In the genomic region with DNA sequence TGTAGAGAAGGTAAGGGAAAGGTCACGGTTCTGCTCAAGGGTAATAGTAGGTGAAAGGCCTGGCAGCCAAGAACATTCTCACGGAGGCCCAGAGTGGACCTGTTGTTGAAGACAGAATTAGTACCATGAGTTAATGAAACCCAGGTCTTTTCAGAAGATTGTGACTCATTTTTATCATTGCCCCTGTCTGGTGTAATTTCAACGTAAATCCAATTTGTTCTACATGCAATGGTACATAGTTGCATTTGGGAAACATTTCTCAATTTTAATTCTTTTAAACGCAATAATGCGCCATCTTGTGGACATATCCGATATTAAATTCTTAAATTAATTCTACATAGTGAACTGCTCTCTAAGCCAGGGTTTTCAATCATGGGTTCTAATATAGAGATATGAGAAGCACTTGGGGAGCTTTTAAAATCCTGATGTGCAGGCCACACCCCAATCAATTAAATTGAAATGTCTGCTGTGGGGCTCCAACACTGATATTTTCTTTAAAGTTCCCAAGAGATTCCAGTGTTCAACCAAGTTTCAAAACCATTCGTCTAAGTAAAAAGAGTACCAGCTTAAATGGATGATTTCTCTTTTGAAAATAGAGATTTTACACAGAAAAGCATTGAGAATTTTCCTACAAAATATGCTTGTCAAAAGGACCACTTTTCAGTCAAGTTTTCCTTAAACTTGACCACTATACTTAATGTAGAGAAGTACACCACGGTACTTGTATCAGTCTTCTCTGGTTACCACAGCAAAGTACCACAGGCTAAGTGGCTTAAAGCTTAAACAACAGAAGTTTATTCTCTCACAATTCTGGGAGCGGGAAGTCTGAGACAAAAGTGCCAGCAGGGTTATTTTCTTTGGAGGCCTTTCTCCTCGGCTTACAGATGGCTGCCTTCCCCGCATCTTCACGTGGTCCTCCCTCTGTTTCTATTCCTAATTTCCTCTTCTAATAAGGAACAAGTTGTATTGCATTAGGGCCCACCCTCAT, we compare ENCODE assay signal across 9 cellular contexts.
DNase-seq lines count a peak whose midpoint lies in the region; ATAC-seq, FAIRE-seq and TF ChIP-seq lines count a peak whose summit lies in the region.
"Had no signal": no experiment of that assay in that cellular context is flagged by ENCODE, and none has a peak within 500 bp of the region (broad histone marks: within the 10 kb centered on the region; RNA-seq: fewer than 3 reads in every experiment).

No MANE protein-coding gene starts in this region.

- H3K36me3 Mint-ChIP-seq in activated CD8-positive, alpha-beta T cell treated with anti-CD3 and anti-CD28 coated beads for 36 hours (ENCODE audit: low read depth), result no peaks in the 10 kb centered on the region
- no peaks in the 10 kb centered on the region for H3K36me3 Mint-ChIP-seq in activated CD8-positive, alpha-beta T cell treated with anti-CD3 and anti-CD28 coated beads, Interleukin-2, amount 10 ng/mL, durations not matched to agents 7 days and 5 days (ENCODE audit: low read depth)
- no peaks in the 10 kb centered on the region for H3K36me3 Mint-ChIP-seq in MCF 10A (ENCODE audit: insufficient read depth, unreplicated experiment)

- H3K4me3 ChIP-seq in kidney (ENCODE audit: low read length in 2 of 2), result no peak overlapping the region
- H3K4me3 ChIP-seq in upper lobe of left lung, result no peak overlapping the region

- DNase-seq in activated CD8-positive, alpha-beta T cell treated with anti-CD3 and anti-CD28 coated beads for 36 hours, result no peak
- DNase-seq in activated CD8-positive, alpha-beta T cell treated with anti-CD3 and anti-CD28 coated beads, Interleukin-2, amount 10 ng/mL, durations not matched to agents 7 days and 5 days, result no peak
- DNase-seq in NCI-H345 treated with DMSO at 0.1 percent for 48 hours (lab: John Stamatoyannopoulos, UW; ENCODE audit: unreplicated experiment) (peak; percentile 73), MCF 10A (ENCODE audit: unreplicated experiment) (peak; percentile 47), kidney (no peak), upper lobe of left lung (no peak)

- FAIRE-seq in kidney (lab: Jason Lieb, UNC), result peak; percentile 82
- FAIRE-seq: G401.6 had no signal

- H3K4me1 Mint-ChIP-seq in activated CD8-positive, alpha-beta T cell treated with anti-CD3 and anti-CD28 coated beads for 36 hours (ENCODE audit: low read depth), result peaks cover 8% of the 10 kb centered on the region
- H3K4me1 Mint-ChIP-seq in activated CD8-positive, alpha-beta T cell treated with anti-CD3 and anti-CD28 coated beads, Interleukin-2, amount 10 ng/mL, durations not matched to agents 7 days and 5 days (ENCODE audit: low read depth), result peaks cover 7% of the 10 kb centered on the region
- H3K4me1 Mint-ChIP-seq in MCF 10A (ENCODE audit: insufficient read depth, unreplicated experiment), result peaks cover 12% of the 10 kb centered on the region

- POLR2A ChIA-PET in activated CD8-positive, alpha-beta T cell treated with anti-CD3 and anti-CD28 coated beads for 36 hours (lab: Charles Lee), result no interaction called here
- POLR2A ChIA-PET in activated CD8-positive, alpha-beta T cell treated with anti-CD3 and anti-CD28 coated beads, Interleukin-2, amount 10 ng/mL, durations not matched to agents 7 days and 5 days (lab: Charles Lee), result no interaction called here
- POLR2A ChIA-PET in MCF 10A (lab: Yijun Ruan, JAX), result interaction anchor here (0.7 to 1.8 kb wide), 2 partner anchors 29 to 64 kb away, joined by 3 to 4 read pairs; no protein-coding TSS in a partner anchor

- H3K36me3 ChIP-seq in kidney (ENCODE audit: control insufficient read depth in 1 of 2, insufficient read depth in 2 of 2, low read length in 2 of 2) (no peaks in the 10 kb centered on the region), upper lobe of left lung (no peaks in the 10 kb centered on the region)

- TF ChIP-seq CTCF in activated CD8-positive, alpha-beta T cell treated with anti-CD3 and anti-CD28 coated beads for 36 hours (IDR thresholded peaks at IDR 0.05), result peak; percentile 81
- peak; percentile 35 for TF ChIP-seq CTCF in MCF 10A (IDR thresholded peaks at IDR 0.05; ENCODE audit: unreplicated experiment)
- peak; percentile 52 for TF ChIP-seq CTCF in kidney (IDR thresholded peaks at IDR 0.05; ENCODE audit: borderline replicate concordance, extremely low read depth, insufficient read depth)
- TF ChIP-seq CTCF in upper lobe of left lung (IDR thresholded peaks at IDR 0.05), result peak in 5 of 6 experiments; percentile 21 to 59 (median 51)

- H3K27me3 Mint-ChIP-seq in activated CD8-positive, alpha-beta T cell treated with anti-CD3 and anti-CD28 coated beads for 36 hours, result no peaks in the 10 kb centered on the region
- peaks cover 3% of the 10 kb centered on the region for H3K27me3 Mint-ChIP-seq in activated CD8-positive, alpha-beta T cell treated with anti-CD3 and anti-CD28 coated beads, Interleukin-2, amount 10 ng/mL, durations not matched to agents 7 days and 5 days (ENCODE audit: low read depth)
- no peaks in the 10 kb centered on the region for H3K27me3 Mint-ChIP-seq in MCF 10A (ENCODE audit: insufficient read depth, unreplicated experiment)

- H3K27ac ChIP-seq in kidney (ENCODE audit: low read depth in 2 of 2, low read length in 2 of 2) (no peak overlapping the region), upper lobe of left lung (no peak overlapping the region)

- TF ChIP-seq EP300 in upper lobe of left lung (IDR thresholded peaks at IDR 0.05), result no peak

- H3K9me3 Mint-ChIP-seq in activated CD8-positive, alpha-beta T cell treated with anti-CD3 and anti-CD28 coated beads for 36 hours, result no peaks in the 10 kb centered on the region
- H3K9me3 Mint-ChIP-seq in activated CD8-positive, alpha-beta T cell treated with anti-CD3 and anti-CD28 coated beads, Interleukin-2, amount 10 ng/mL, durations not matched to agents 7 days and 5 days (ENCODE audit: insufficient read depth), result no peaks in the 10 kb centered on the region
- H3K9me3 Mint-ChIP-seq in MCF 10A (ENCODE audit: unreplicated experiment), result no peaks in the 10 kb centered on the region

- no peak for ATAC-seq in activated CD8-positive, alpha-beta T cell treated with anti-CD3 and anti-CD28 coated beads for 36 hours
- ATAC-seq in activated CD8-positive, alpha-beta T cell treated with anti-CD3 and anti-CD28 coated beads, Interleukin-2, amount 10 ng/mL, durations not matched to agents 7 days and 5 days, result no peak
- ATAC-seq in upper lobe of left lung (ENCODE audit: low FRiP score in 2 of 2) (peak in 1 of 2 donors; percentile 69), GM19397 (IDR thresholded peaks at IDR 0.05; ENCODE audit: unreplicated experiment) (no peak), HG03469 (IDR thresholded peaks at IDR 0.05; ENCODE audit: unreplicated experiment) (no peak)

- no TSS peak for BruUV-seq in MCF 10A (replicated peaks; lab: Mats Ljungman, UMichigan)

- no peak overlapping the region for H3K4me3 Mint-ChIP-seq in activated CD8-positive, alpha-beta T cell treated with anti-CD3 and anti-CD28 coated beads for 36 hours
- no peak overlapping the region for H3K4me3 Mint-ChIP-seq in activated CD8-positive, alpha-beta T cell treated with anti-CD3 and anti-CD28 coated beads, Interleukin-2, amount 10 ng/mL, durations not matched to agents 7 days and 5 days
- H3K4me3 Mint-ChIP-seq in MCF 10A (ENCODE audit: unreplicated experiment), result no peak overlapping the region

- H3K27me3 ChIP-seq in upper lobe of left lung, result no peaks in the 10 kb centered on the region

- no peak overlapping the region for H3K27ac Mint-ChIP-seq in activated CD8-positive, alpha-beta T cell treated with anti-CD3 and anti-CD28 coated beads for 36 hours
- H3K27ac Mint-ChIP-seq in activated CD8-positive, alpha-beta T cell treated with anti-CD3 and anti-CD28 coated beads, Interleukin-2, amount 10 ng/mL, durations not matched to agents 7 days and 5 days, result no peak overlapping the region
- no peak overlapping the region for H3K27ac Mint-ChIP-seq in MCF 10A (ENCODE audit: low read depth, unreplicated experiment)

- intact Hi-C loops in activated CD8-positive, alpha-beta T cell treated with anti-CD3 and anti-CD28 coated beads for 36 hours (cut with micrococcal nuclease), result loop anchor here (5.0 to 10.0 kb wide), 3 partner anchors 257 to 345 kb away; a partner anchor contains a TSS
- intact Hi-C loops in MCF 10A (cut with micrococcal nuclease), result loop anchor here (1.0 to 2.0 kb wide), 4 partner anchors 257 to 453 kb away; a partner anchor contains a TSS
- intact Hi-C loops in kidney (cut with DNase I), result loop anchor here (10.0 kb wide), 1 partner anchor 255 kb away; a partner anchor contains a TSS

- H3K4me1 ChIP-seq in kidney (ENCODE audit: control insufficient read depth in 1 of 2, insufficient read depth in 1 of 2, low read depth in 1 of 2, low read length in 2 of 2) (peaks cover 0 to 5% of the 10 kb centered on the region in 2 donors), upper lobe of left lung (peaks cover 0 to 3% (median 1%) of the 10 kb centered on the region in 4 donors)

- TF ChIP-seq POLR2A in upper lobe of left lung (IDR thresholded peaks at IDR 0.05), result no peak

- H3K9me3 ChIP-seq in kidney (ENCODE audit: control insufficient read depth in 1 of 2, low read length in 2 of 2) (no peaks in the 10 kb centered on the region), upper lobe of left lung (no peaks in the 10 kb centered on the region)

- CTCF ChIA-PET in activated CD8-positive, alpha-beta T cell treated with anti-CD3 and anti-CD28 coated beads for 36 hours (lab: Charles Lee), result interaction anchor here (0.6 to 4.0 kb wide), 15 partner anchors 12 to 453 kb away, joined by 3 to 21 read pairs (median 4); a partner anchor contains a TSS
- CTCF ChIA-PET in activated CD8-positive, alpha-beta T cell treated with anti-CD3 and anti-CD28 coated beads, Interleukin-2, amount 10 ng/mL, durations not matched to agents 7 days and 5 days (lab: Charles Lee), result interaction anchor here (0.6 to 4.3 kb wide), 17 partner anchors 9 to 577 kb away, joined by 3 to 36 read pairs (median 3); a partner anchor contains a TSS
- CTCF ChIA-PET in MCF 10A (lab: Yijun Ruan, JAX), result interaction anchor here (0.6 to 7.8 kb wide), 41 partner anchors 8 to 463 kb away, joined by 3 to 133 read pairs (median 5); a partner anchor contains a TSS

- WGBS in upper lobe of left lung, 2 donors, result 51 to 53% methylated on average over 12 of the region's 12 CpGs

- H3K9ac ChIP-seq in kidney (ENCODE audit: low read length in 2 of 2), result no peak overlapping the region

Comparison
In these comparisons a context has a peak if more than half of its experiments do, and no peak if none do; other contexts are left out.
1. DNase-seq: peak in NCI-H345 treated with DMSO at 0.1 percent for 48 hours (single experiment) and MCF 10A (single experiment); none in activated CD8-positive, alpha-beta T cell treated with anti-CD3 and anti-CD28 coated beads for 36 hours (single experiment), activated CD8-positive, alpha-beta T cell treated with anti-CD3 and anti-CD28 coated beads, Interleukin-2, amount 10 ng/mL, durations not matched to agents 7 days and 5 days (single experiment), kidney (single experiment) and upper lobe of left lung (0 of 2).
2. Peak in every context shown above with its lines, with median percentiles within 50 percentile points of each other: CTCF ChIP-seq.